ENCODE assay signal across 8 cellular contexts in the genomic region with DNA sequence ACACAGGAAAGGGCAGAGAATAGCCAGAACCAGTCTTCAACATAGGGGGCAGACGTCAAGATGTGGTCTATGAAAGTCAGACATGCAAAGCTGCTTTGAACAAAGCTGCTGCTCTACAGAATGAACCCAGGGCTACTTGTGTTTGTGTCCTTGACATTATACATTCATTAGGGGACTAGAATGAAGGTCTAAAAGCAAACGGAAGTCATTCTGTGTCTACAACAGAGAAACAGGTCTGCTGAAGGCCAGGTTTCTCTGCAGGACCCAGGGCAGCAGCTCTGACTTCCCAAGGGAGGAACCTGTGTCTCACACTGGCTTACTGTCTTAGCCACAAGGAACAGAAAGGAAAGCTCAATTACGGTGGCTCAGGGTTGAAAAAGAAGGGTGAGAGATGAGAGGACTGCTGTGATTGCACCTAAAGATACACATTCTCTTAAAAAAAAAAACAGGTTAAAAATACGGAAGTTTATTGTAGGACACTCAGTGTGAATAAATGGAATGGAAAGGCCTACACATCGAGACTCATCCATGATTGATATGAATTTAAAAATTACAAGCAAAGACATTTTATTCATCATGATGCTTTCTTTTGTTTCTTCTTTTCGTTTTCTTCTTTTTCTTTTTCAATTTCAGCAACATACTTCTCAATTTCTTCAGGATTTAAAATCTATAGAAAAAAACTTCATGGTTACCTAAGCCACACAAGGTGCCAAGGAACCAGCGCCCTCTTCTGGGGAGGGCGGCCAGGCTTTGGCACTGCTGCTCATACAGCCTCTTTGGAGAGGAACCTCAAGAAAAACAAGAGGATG. TPM values are rescaled to one million over a fixed set of nuclear protein-coding genes. Genes with fewer than 3 reads are reported as not detected.
DNase-seq lines count a peak whose midpoint lies in the region; ATAC-seq and TF ChIP-seq lines count a peak whose summit lies in the region.

No MANE protein-coding gene starts in this region.

- H3K27me3 ChIP-seq in foreskin keratinocyte (no peaks in the 10 kb centered on the region), prostate gland (replicated peaks; ENCODE audit: insufficient read depth) (no peaks in the 10 kb centered on the region)

- H3K27ac ChIP-seq in foreskin keratinocyte = no peak overlapping the region
- H3K27ac ChIP-seq in prostate gland = no peak overlapping the region

- no peaks in the 10 kb centered on the region for H3K27me3 Mint-ChIP-seq in IgD-negative memory B cell

- WGBS in prostate gland = 48% methylated on average over 8 of the region's 8 CpGs

- no peak overlapping the region for H3K4me3 ChIP-seq in prostate gland

- H3K4me1 ChIP-seq in foreskin keratinocyte (no peaks in the 10 kb centered on the region), prostate gland (replicated peaks) (peaks cover 6% of the 10 kb centered on the region)

- ATAC-seq in foreskin keratinocyte = peak; percentile 50
- ATAC-seq in GM21515 (IDR thresholded peaks at IDR 0.05; ENCODE audit: unreplicated experiment) = no peak

- H3K27ac Mint-ChIP-seq in IgD-negative memory B cell = peak overlapping the region; percentile 15 to 90 (median 51)

- peak; percentile 38 for DNase-seq in DMS53 treated with DMSO at 0.1 percent for 48 hours (lab: John Stamatoyannopoulos, UW; ENCODE audit: unreplicated experiment)
- peak; percentile 84 for DNase-seq in SK-MEL-5 (ENCODE audit: low read depth, low spot score)
- peak; percentile 78 for DNase-seq in activated gamma-delta T cell treated with Interleukin-2 at 50 U/mL for 16 hours
- DNase-seq in foreskin keratinocyte = peak in 1 of 2 donors; percentile 35
- DNase-seq in prostate gland (ENCODE audit: low spot score) = peak; percentile 65
- DNase-seq in NCI-H774 (lab: John Stamatoyannopoulos, UW) = no peak

- no peaks in the 10 kb centered on the region for H3K9me3 ChIP-seq in prostate gland

- peaks cover 6% of the 10 kb centered on the region for H3K36me3 Mint-ChIP-seq in IgD-negative memory B cell

- intact Hi-C loops in prostate gland (cut with DNase I) = loop anchor here (2.0 to 5.0 kb wide), 2 partner anchors 110 to 124 kb away; no protein-coding TSS in a partner anchor

- H3K4me3 Mint-ChIP-seq in IgD-negative memory B cell = peak overlapping the region in 1 of 4 donors; percentile 54

- in situ Hi-C loops in SK-MEL-5 (cut with HindIII; ENCODE audit: low pct_unique_long_range_greater_than_20kb, low sequenced_read_pairs) = no loop called here

- peaks cover 19 to 38% of the 10 kb centered on the region in 2 donors for H3K36me3 ChIP-seq in prostate gland

- no peaks in the 10 kb centered on the region for H3K9me3 Mint-ChIP-seq in IgD-negative memory B cell

- no peak for TF ChIP-seq POLR2A in prostate gland (IDR thresholded peaks at IDR 0.05)

- H3K4me1 Mint-ChIP-seq in IgD-negative memory B cell = peaks cover 10 to 24% (median 12%) of the 10 kb centered on the region in 3 donors

- peak; percentile 89 for TF ChIP-seq CTCF in foreskin keratinocyte (conservative IDR thresholded peaks at IDR 0.05)
- peak; percentile 28 to 78 (median 72) for TF ChIP-seq CTCF in prostate gland (IDR thresholded peaks at IDR 0.05)

RNA-seq across cellular contexts. Expression of gene PSMA7, which starts 6.7 kb away (rescaled TPM):
- polyA plus RNA-seq in IgD-negative memory B cell = 428 TPM
- 592 and 662 TPM in 2 replicates for total RNA-seq in SK-MEL-5 (2014; rRNA removed; shearing (Covaris generic))
- 514 and 630 TPM in 2 replicates for polyA plus RNA-seq in SK-MEL-5 (2015; cell fraction: cytosol; rRNA removed)
- polyA plus RNA-seq in SK-MEL-5 (2015; cell fraction: nucleus; rRNA removed) = 363 and 441 TPM in 2 replicates
- 365 and 371 TPM in 2 replicates for total RNA-seq in foreskin keratinocyte
- polyA plus RNA-seq in foreskin keratinocyte = 474 and 475 TPM in 2 replicates
- total RNA-seq in prostate gland = 100 to 1,000 TPM; 176 to 250 TPM

RNA-seq across cellular contexts. Expression of gene SS18L1, which starts 7.1 kb away (rescaled TPM):
- polyA plus RNA-seq in IgD-negative memory B cell (1.4 TPM), foreskin keratinocyte (3.1 and 3.6 TPM in 2 replicates)
- total RNA-seq in SK-MEL-5 (2014; rRNA removed; shearing (Covaris generic)) = 20.6 and 23.9 TPM in 2 replicates
- polyA plus RNA-seq in SK-MEL-5 (2015; cell fraction: cytosol; rRNA removed) = 27.1 and 28.7 TPM in 2 replicates
- 87.9 and 114 TPM in 2 replicates for polyA plus RNA-seq in SK-MEL-5 (2015; cell fraction: nucleus; rRNA removed)
- total RNA-seq in foreskin keratinocyte (7.7 and 8.1 TPM in 2 replicates), prostate gland (10 to 100 TPM; 17.9 to 32.7 TPM)

RNA-seq across cellular contexts. Expression of gene LSM14B, which starts 14.2 kb away (rescaled TPM):
- polyA plus RNA-seq in IgD-negative memory B cell = 0.98 TPM
- total RNA-seq in SK-MEL-5 (2014; rRNA removed; shearing (Covaris generic)) = 40.4 and 43.2 TPM in 2 replicates
- 59.1 and 77.3 TPM in 2 replicates for polyA plus RNA-seq in SK-MEL-5 (2015; cell fraction: cytosol; rRNA removed)
- 59.9 and 63.3 TPM in 2 replicates for polyA plus RNA-seq in SK-MEL-5 (2015; cell fraction: nucleus; rRNA removed)
- total RNA-seq in foreskin keratinocyte = 24.6 and 24.8 TPM in 2 replicates
- polyA plus RNA-seq in foreskin keratinocyte = 17.5 and 18.1 TPM in 2 replicates
- 10 to 100 TPM; 39.7 to 87.1 TPM for total RNA-seq in prostate gland

RNA-seq across cellular contexts. Expression of gene MTG2, which starts 46.3 kb away (rescaled TPM):
- polyA plus RNA-seq in IgD-negative memory B cell (26.2 TPM), foreskin keratinocyte (35.1 and 46.1 TPM in 2 replicates)
- 27.1 and 29.6 TPM in 2 replicates for total RNA-seq in SK-MEL-5 (2014; rRNA removed; shearing (Covaris generic))
- 54.7 and 58.9 TPM in 2 replicates for polyA plus RNA-seq in SK-MEL-5 (2015; cell fraction: cytosol; rRNA removed)
- 104 and 110 TPM in 2 replicates for polyA plus RNA-seq in SK-MEL-5 (2015; cell fraction: nucleus; rRNA removed)
- total RNA-seq in foreskin keratinocyte (29.3 and 35.0 TPM in 2 replicates), prostate gland (10 to 100 TPM; 40.0 to 53.0 TPM)
